ENCODE assay signal across 16 cellular contexts in the genomic region with DNA sequence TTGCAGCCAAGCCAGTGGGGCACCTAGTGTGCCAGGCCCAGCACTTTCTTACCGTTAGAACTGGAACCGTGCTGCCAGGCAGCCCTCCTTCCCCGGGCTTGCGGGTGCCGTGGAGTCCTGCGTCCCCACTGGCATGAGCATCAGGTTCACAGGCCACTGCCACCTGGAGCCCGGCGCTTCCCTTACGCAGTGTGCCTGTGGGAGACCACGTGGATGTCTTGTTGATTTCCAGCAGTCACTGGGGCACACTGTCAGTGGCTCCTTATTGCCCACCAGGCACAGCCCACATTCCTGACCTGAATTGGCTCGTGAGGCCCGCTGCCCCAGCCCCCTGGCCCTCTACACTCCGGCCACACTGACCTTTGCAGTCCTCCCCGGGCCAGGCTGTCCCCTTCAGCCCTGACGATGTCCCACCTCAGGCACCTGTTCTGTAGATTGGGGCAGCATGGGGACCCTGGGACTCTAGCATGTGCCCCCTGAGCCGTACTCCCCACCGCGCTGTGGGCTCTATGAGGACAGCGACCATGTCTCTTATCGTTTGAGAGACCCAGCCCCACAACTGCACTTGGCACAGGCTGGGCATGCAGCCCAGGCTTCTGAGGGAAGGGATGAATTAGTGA.
"Had no signal": no experiment of that assay in that cellular context is flagged by ENCODE, and none has a peak within 500 bp of the region (broad histone marks: within the 10 kb centered on the region; RNA-seq: fewer than 3 reads in every experiment).

No MANE protein-coding gene starts in this region.

- H3K4me1 Mint-ChIP-seq: T-helper 17 cell had no signal

- H3K27me3 Mint-ChIP-seq: activated naive CD8-positive, alpha-beta T cell; T-helper 17 cell had no signal

- H3K27ac ChIP-seq: neutrophil, sigmoid colon, VCaP had no signal

- H3K36me3 Mint-ChIP-seq: natural killer cell had no signal

- H3K4me3 ChIP-seq: sigmoid colon had no signal

- H3K27ac Mint-ChIP-seq: activated naive CD8-positive, alpha-beta T cell; natural killer cell; T-helper 17 cell had no signal

- H3K9me3 Mint-ChIP-seq: natural killer cell had no signal

- H3K4me1 ChIP-seq: sigmoid colon had no signal

- H3K4me3 Mint-ChIP-seq: activated naive CD8-positive, alpha-beta T cell; natural killer cell; T-helper 17 cell had no signal

- H3K9me3 ChIP-seq: neutrophil, sigmoid colon had no signal

- ATAC-seq: natural killer cell, T-helper 17 cell had no signal

- H3K27me3 ChIP-seq: neutrophil, sigmoid colon had no signal

- DNase-seq: activated CD4-positive, alpha-beta T cell treated with anti-CD3 and anti-CD28 coated beads, Interleukin-2, amount 50 U/mL, for 1 hour; activated CD4-positive, CD25-positive, alpha-beta regulatory T cell treated with anti-CD3 and anti-CD28 coated beads, Interleukin-2, amount 50 U/mL, for 72 hours; activated CD8-positive, alpha-beta memory T cell treated with anti-CD3 and anti-CD28 coated beads for 24 hours; erythroblast; foreskin melanocyte; kidney glomerular epithelial cell; mesendoderm; natural killer cell; sigmoid colon; stimulated activated CD8-positive, alpha-beta memory T cell treated with anti-CD3 and anti-CD28 coated beads, Interleukin-4, amount 100 ng/mL, for 48 hours; stimulated activated naive CD4-positive, alpha-beta T cell; T-helper 17 cell; trophoblast cell had no signal
